16 cellular contexts compared by ENCODE assay signal in genomic region chr17:66365204-66365524, GRCh38.
DNase-seq lines count a peak whose midpoint lies in the region; ATAC-seq and TF ChIP-seq lines count a peak whose summit lies in the region.
"Had no signal": no experiment of that assay in that cellular context is flagged by ENCODE, and none has a peak within 500 bp of the region (broad histone marks: within the 10 kb centered on the region; RNA-seq: fewer than 3 reads in every experiment).

No MANE protein-coding gene starts in this region.

- DNase-seq in activated naive CD4-positive, alpha-beta T cell (lab: John Stamatoyannopoulos, UW), result no peak
- DNase-seq in endodermal cell (peak; percentile 58), activated gamma-delta T cell treated with Interleukin-2 at 50 U/mL for 16 hours (no peak)
- no peak for DNase-seq in activated CD8-positive, alpha-beta memory T cell treated with anti-CD3 and anti-CD28 coated beads, Interleukin-2, amount 50 U/mL, for 4 hours
- DNase-seq: central memory CD4-positive, alpha-beta T cell; DMS79; head of caudate nucleus; left cardiac atrium; NCI-H1105; NCI-H446; stimulated activated CD4-positive, alpha-beta T cell treated with anti-CD3 and anti-CD28 coated beads, Interleukin-2, amount 100 ng/mL, for 48 hours had no signal

- WGBS in endodermal cell (ENCODE audit: insufficient coverage in 1 of 2, insufficient read length in 1 of 2), 2 experiments, result 29 to 32% methylated on average over 3 of the region's 3 CpGs

- H3K27me3 Mint-ChIP-seq in activated naive CD4-positive, alpha-beta T cell treated with anti-CD3 and anti-CD28 coated beads, Interleukin-2, amount 50 U/mL, for 24 hours, result no peaks in the 10 kb centered on the region
- peaks cover 55% of the 10 kb centered on the region for H3K27me3 Mint-ChIP-seq in endodermal cell (ENCODE audit: insufficient read depth)
- no peaks in the 10 kb centered on the region for H3K27me3 Mint-ChIP-seq in stimulated activated naive CD8-positive, alpha-beta T cell treated with anti-CD3 and anti-CD28 coated beads, Interleukin-15, Interleukin-2, amounts not matched to agents 100 ng/mL and 50 ng/mL, for 24 hours

- peaks cover 89% of the 10 kb centered on the region for H3K4me1 Mint-ChIP-seq in activated naive CD4-positive, alpha-beta T cell treated with anti-CD3 and anti-CD28 coated beads, Interleukin-2, amount 50 U/mL, for 24 hours
- H3K4me1 Mint-ChIP-seq in endodermal cell, result peaks cover 26% of the 10 kb centered on the region
- peaks cover 85% of the 10 kb centered on the region for H3K4me1 Mint-ChIP-seq in stimulated activated naive CD8-positive, alpha-beta T cell treated with anti-CD3 and anti-CD28 coated beads, Interleukin-15, Interleukin-2, amounts not matched to agents 100 ng/mL and 50 ng/mL, for 24 hours (ENCODE audit: low read depth)

- H3K4me3 ChIP-seq in endodermal cell (ENCODE audit: low read length), result no peak overlapping the region
- H3K4me3 ChIP-seq: right atrium auricular region had no signal

- H3K4me1 ChIP-seq in endodermal cell (ENCODE audit: control insufficient read depth, insufficient read depth, low read length), result peaks cover 5% of the 10 kb centered on the region
- H3K4me1 ChIP-seq: right atrium auricular region had no signal

- no peaks in the 10 kb centered on the region for H3K9me3 Mint-ChIP-seq in activated naive CD4-positive, alpha-beta T cell treated with anti-CD3 and anti-CD28 coated beads, Interleukin-2, amount 50 U/mL, for 24 hours
- no peaks in the 10 kb centered on the region for H3K9me3 Mint-ChIP-seq in endodermal cell
- H3K9me3 Mint-ChIP-seq in stimulated activated naive CD8-positive, alpha-beta T cell treated with anti-CD3 and anti-CD28 coated beads, Interleukin-15, Interleukin-2, amounts not matched to agents 100 ng/mL and 50 ng/mL, for 24 hours, result no peaks in the 10 kb centered on the region

- peaks cover 12% of the 10 kb centered on the region for H3K36me3 Mint-ChIP-seq in activated naive CD4-positive, alpha-beta T cell treated with anti-CD3 and anti-CD28 coated beads, Interleukin-2, amount 50 U/mL, for 24 hours
- H3K36me3 Mint-ChIP-seq in endodermal cell (ENCODE audit: low read depth), result no peaks in the 10 kb centered on the region
- H3K36me3 Mint-ChIP-seq in stimulated activated naive CD8-positive, alpha-beta T cell treated with anti-CD3 and anti-CD28 coated beads, Interleukin-15, Interleukin-2, amounts not matched to agents 100 ng/mL and 50 ng/mL, for 24 hours (ENCODE audit: low read depth), result peaks cover 41% of the 10 kb centered on the region

- H3K36me3 ChIP-seq in endodermal cell (ENCODE audit: control insufficient read depth, insufficient read depth, low read length), result no peaks in the 10 kb centered on the region
- H3K36me3 ChIP-seq: right atrium auricular region had no signal

- no peaks in the 10 kb centered on the region for H3K9me3 ChIP-seq in endodermal cell (ENCODE audit: control insufficient read depth, low read length)
- H3K9me3 ChIP-seq: right atrium auricular region had no signal

- TF ChIP-seq CTCF in VCaP (conservative IDR thresholded peaks at IDR 0.05) (no peak), endodermal cell (conservative IDR thresholded peaks at IDR 0.05) (no peak)

- peak overlapping the region; percentile 83 for H3K27ac Mint-ChIP-seq in activated naive CD4-positive, alpha-beta T cell treated with anti-CD3 and anti-CD28 coated beads, Interleukin-2, amount 50 U/mL, for 24 hours
- H3K27ac Mint-ChIP-seq in endodermal cell, result no peak overlapping the region
- peak overlapping the region; percentile 91 for H3K27ac Mint-ChIP-seq in stimulated activated naive CD8-positive, alpha-beta T cell treated with anti-CD3 and anti-CD28 coated beads, Interleukin-15, Interleukin-2, amounts not matched to agents 100 ng/mL and 50 ng/mL, for 24 hours

- no peak overlapping the region for H3K9ac ChIP-seq in endodermal cell (ENCODE audit: extremely low read depth, low read length, poor library complexity, severe bottlenecking)

- no peak for ATAC-seq in HG03045 (IDR thresholded peaks at IDR 0.05; ENCODE audit: unreplicated experiment)

- peaks cover 38% of the 10 kb centered on the region for H3K27me3 ChIP-seq in endodermal cell (ENCODE audit: control insufficient read depth, insufficient read depth, low read length, poor library complexity, severe bottlenecking)
- H3K27me3 ChIP-seq: right atrium auricular region had no signal

- peak overlapping the region; percentile 36; the same call in 1 of the 2 replicates for H3K27ac ChIP-seq in VCaP
- H3K27ac ChIP-seq in endodermal cell (ENCODE audit: low read depth, low read length), result no peak overlapping the region
- H3K27ac ChIP-seq: right atrium auricular region had no signal

- H3K4me3 Mint-ChIP-seq in activated naive CD4-positive, alpha-beta T cell treated with anti-CD3 and anti-CD28 coated beads, Interleukin-2, amount 50 U/mL, for 24 hours, result peak overlapping the region; percentile 56
- H3K4me3 Mint-ChIP-seq in endodermal cell, result no peak overlapping the region
- H3K4me3 Mint-ChIP-seq in stimulated activated naive CD8-positive, alpha-beta T cell treated with anti-CD3 and anti-CD28 coated beads, Interleukin-15, Interleukin-2, amounts not matched to agents 100 ng/mL and 50 ng/mL, for 24 hours, result peak overlapping the region; percentile 46
